Comparison of ENCODE assay signal across 12 cellular contexts in the genomic region with DNA sequence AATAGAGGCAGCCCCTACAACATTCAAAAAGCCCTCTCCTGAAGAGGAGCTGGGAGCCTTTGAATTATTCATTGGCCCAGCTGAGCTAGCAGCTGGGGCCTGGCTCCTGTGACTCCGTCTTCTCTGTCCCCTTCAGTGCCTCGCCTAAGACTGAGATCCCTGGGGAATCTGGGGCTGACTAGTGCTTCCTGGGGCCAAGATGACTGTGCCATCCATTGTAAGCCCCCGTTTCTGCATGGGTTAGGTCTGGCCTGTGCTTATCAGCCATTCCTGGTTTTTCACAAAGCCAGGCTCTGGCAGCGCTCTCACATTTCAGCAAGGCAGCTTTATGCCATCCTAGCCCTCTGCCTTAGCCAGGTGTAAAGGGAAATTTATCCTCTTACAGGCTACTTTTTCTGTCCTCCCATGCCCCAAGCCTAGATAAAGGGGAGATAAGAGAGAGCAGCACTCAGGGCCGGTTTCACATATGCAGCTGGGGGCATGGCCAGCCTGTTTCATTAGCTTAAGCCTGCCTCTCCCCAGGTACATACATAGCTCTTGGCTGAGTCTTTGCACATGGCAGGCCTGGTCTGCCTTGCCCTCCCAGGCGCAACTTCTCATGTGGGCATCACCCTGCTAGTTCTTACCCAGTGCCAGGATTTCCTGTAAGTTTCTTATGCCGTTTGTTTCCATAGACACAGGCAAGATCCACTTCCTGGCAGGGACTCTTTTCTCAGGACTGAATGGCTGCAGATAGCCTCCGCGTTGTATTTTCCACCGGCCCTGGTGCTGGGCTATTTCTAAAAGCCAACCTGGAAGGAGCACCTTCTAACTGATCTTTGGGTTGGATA. TPM values are rescaled to one million over a fixed set of nuclear protein-coding genes. Genes with fewer than 3 reads are reported as not detected.
DNase-seq lines count a peak whose midpoint lies in the region; ATAC-seq and TF ChIP-seq lines count a peak whose summit lies in the region.
"Had no signal": no experiment of that assay in that cellular context is flagged by ENCODE, and none has a peak within 500 bp of the region (broad histone marks: within the 10 kb centered on the region; RNA-seq: fewer than 3 reads in every experiment).

No MANE protein-coding gene starts in this region.

- H3K36me3 ChIP-seq in WERI-Rb-1 (peaks cover 70% of the 10 kb centered on the region), gastrocnemius medialis (peaks cover 0 to 39% of the 10 kb centered on the region in 2 donors)

- H3K27me3 ChIP-seq in WERI-Rb-1 (ENCODE audit: insufficient read depth, low read depth, severe bottlenecking) (no peaks in the 10 kb centered on the region), gastrocnemius medialis (no peaks in the 10 kb centered on the region)
- H3K27me3 ChIP-seq: heart left ventricle had no signal

- H3K27ac ChIP-seq in WERI-Rb-1 (peak overlapping the region; percentile 83), gastrocnemius medialis (peak overlapping the region in 3 of 4 donors; percentile 3 to 47 (median 4))
- H3K27ac ChIP-seq: heart left ventricle had no signal

- peaks cover 7% of the 10 kb centered on the region for H3K9me3 Mint-ChIP-seq in glutamatergic neuron (ENCODE audit: unreplicated experiment)
- H3K9me3 Mint-ChIP-seq: activated naive CD8-positive, alpha-beta T cell treated with anti-CD3 and anti-CD28 coated beads for 36 hours had no signal

- H3K9me3 ChIP-seq in WERI-Rb-1 (ENCODE audit: severe bottlenecking) (no peaks in the 10 kb centered on the region), gastrocnemius medialis (no peaks in the 10 kb centered on the region)
- H3K9me3 ChIP-seq: heart left ventricle had no signal

- DNase-seq in NCI-H187 treated with DMSO at 0.1 percent for 48 hours (lab: John Stamatoyannopoulos, UW), result peak; percentile 22
- peak; percentile 62 for DNase-seq in WERI-Rb-1
- peak; percentile 77 for DNase-seq in glutamatergic neuron
- DNase-seq in gastrocnemius medialis, result no peak
- no peak for DNase-seq in DMS114 treated with DMSO at 0.1 percent for 48 hours (lab: John Stamatoyannopoulos, UW; ENCODE audit: unreplicated experiment)
- DNase-seq: activated naive CD8-positive, alpha-beta T cell treated with anti-CD3 and anti-CD28 coated beads for 36 hours; effector CD4-positive, alpha-beta T cell; heart left ventricle; NCI-H2081 treated with DMSO at 0.1 percent for 48 hours had no signal

- ATAC-seq in gastrocnemius medialis (no peak), HG02571 (IDR thresholded peaks at IDR 0.05; ENCODE audit: unreplicated experiment) (no peak), HG03439 (IDR thresholded peaks at IDR 0.05; ENCODE audit: unreplicated experiment) (no peak), GM18520 (IDR thresholded peaks at IDR 0.05; ENCODE audit: unreplicated experiment) (no peak)
- ATAC-seq: heart left ventricle had no signal

- H3K36me3 Mint-ChIP-seq in glutamatergic neuron (ENCODE audit: unreplicated experiment), result peaks cover 4% of the 10 kb centered on the region

- in situ Hi-C loops in gastrocnemius medialis (cut with MboI; ENCODE audit: low sequenced_read_pairs in 4 of 4), result loop anchor here in 2 of 4 donors (25.0 kb wide), 2 partner anchors 360 to 660 kb away; no protein-coding TSS in a partner anchor

- TF ChIP-seq CTCF in WERI-Rb-1 (IDR thresholded peaks at IDR 0.05; ENCODE audit: low read depth, low read length) (no peak), glutamatergic neuron (IDR thresholded peaks at IDR 0.05; ENCODE audit: partially characterized antibody, unreplicated experiment) (no peak), gastrocnemius medialis (IDR thresholded peaks at IDR 0.05 in 4 of 5, conservative IDR thresholded peaks at IDR 0.05 in 1 of 5) (no peak)

- TF ChIP-seq POLR2A in gastrocnemius medialis (IDR thresholded peaks at IDR 0.05), result no peak

- intact Hi-C loops in gastrocnemius medialis (cut with DNase I; ENCODE audit: low total_unique reads), result no loop called here

- H3K27ac Mint-ChIP-seq in glutamatergic neuron (ENCODE audit: unreplicated experiment), result peak overlapping the region; percentile 98
- H3K27ac Mint-ChIP-seq: activated naive CD8-positive, alpha-beta T cell treated with anti-CD3 and anti-CD28 coated beads for 36 hours had no signal

- H3K4me3 Mint-ChIP-seq in glutamatergic neuron (ENCODE audit: unreplicated experiment), result peak overlapping the region; percentile 67
- H3K4me3 Mint-ChIP-seq: activated naive CD8-positive, alpha-beta T cell treated with anti-CD3 and anti-CD28 coated beads for 36 hours had no signal

- peaks cover 18 to 29% of the 10 kb centered on the region in 2 donors for H3K4me1 ChIP-seq in gastrocnemius medialis

- peaks cover 4% of the 10 kb centered on the region for H3K27me3 Mint-ChIP-seq in glutamatergic neuron (ENCODE audit: unreplicated experiment)
- H3K27me3 Mint-ChIP-seq: activated naive CD8-positive, alpha-beta T cell treated with anti-CD3 and anti-CD28 coated beads for 36 hours had no signal

- peaks cover 29% of the 10 kb centered on the region for H3K4me1 Mint-ChIP-seq in glutamatergic neuron (ENCODE audit: low read depth, unreplicated experiment)

- no peak overlapping the region for H3K4me3 ChIP-seq in WERI-Rb-1 (ENCODE audit: low read depth, low read length)
- H3K4me3 ChIP-seq in gastrocnemius medialis, result no peak overlapping the region
- H3K4me3 ChIP-seq: heart left ventricle had no signal

RNA-seq across cellular contexts. Expression of a gene that starts 15.8 kb away (rescaled TPM):
- total RNA-seq in glutamatergic neuron (ENCODE audit: unreplicated experiment) (166 TPM), gastrocnemius medialis (10 to 100 TPM; 37.6 to 71.6 (median 53.5) TPM)

RNA-seq across cellular contexts. Expression of a gene that starts 16.4 kb away (rescaled TPM):
- 95.8 TPM for total RNA-seq in glutamatergic neuron (ENCODE audit: unreplicated experiment)
- 100 to 1,000 TPM; 137 to 167 (median 144) TPM for total RNA-seq in gastrocnemius medialis

RNA-seq across cellular contexts. Expression of a gene that starts 46.1 kb away (rescaled TPM):
- total RNA-seq in glutamatergic neuron (ENCODE audit: unreplicated experiment), result 44.2 TPM
- 1 to 10 TPM; 1.6 to 4.7 (median 2.8) TPM for total RNA-seq in gastrocnemius medialis

RNA-seq across cellular contexts. Expression of a gene that starts 51.1 kb away (rescaled TPM):
- 36.0 TPM for total RNA-seq in glutamatergic neuron (ENCODE audit: unreplicated experiment)
- total RNA-seq in gastrocnemius medialis, result 1 to 10 TPM in 3 of 4 donors, under 1 TPM in 1; 0.92 to 3.4 (median 2.9) TPM

Comparison
In these comparisons a context has a peak if more than half of its experiments do, and no peak if none do; other contexts are left out.
1. DNase-seq: peak in NCI-H187 treated with DMSO at 0.1 percent for 48 hours (single experiment), WERI-Rb-1 (single experiment) and glutamatergic neuron (single experiment); none in gastrocnemius medialis (0 of 2) and DMS114 treated with DMSO at 0.1 percent for 48 hours (single experiment).